In genomic region chr6:109714156-109714555, GRCh38 we compare ENCODE assay signal across 26 cellular contexts. TPM values are rescaled to one million over a fixed set of nuclear protein-coding genes. Genes with fewer than 3 reads are reported as not detected.
DNase-seq lines count a peak whose midpoint lies in the region; FAIRE-seq and TF ChIP-seq lines count a peak whose summit lies in the region.
"Had no signal": no experiment of that assay in that cellular context is flagged by ENCODE, and none has a peak within 500 bp of the region (broad histone marks: within the 10 kb centered on the region; RNA-seq: fewer than 3 reads in every experiment).

No MANE protein-coding gene starts in this region.

- no peaks in the 10 kb centered on the region; the same call in 1 of the 2 replicates for H3K79me1 ChIP-seq in H1 (ENCODE audit: low read depth, low read length)

- H3K56ac ChIP-seq in H1 (replicated peaks; ENCODE audit: insufficient read length, low read depth, low read length): no peak overlapping the region

- TF ChIP-seq RAD21 in H1 (IDR thresholded peaks at IDR 0.05 in 1 of 2, conservative IDR thresholded peaks at IDR 0.05 in 1 of 2; ENCODE audit: low read depth in 2 of 2, low read length in 2 of 2): no peak

- no peak overlapping the region for H3K4me3 ChIP-seq in H1 (ENCODE audit: extremely low read depth in 1 of 4, insufficient read depth in 2 of 4, low read depth in 3 of 4, low read length in 4 of 4)
- H3K4me3 ChIP-seq in coronary artery: no peak overlapping the region
- H3K4me3 ChIP-seq: GM23338, HAP-1, MG63, SJSA1 had no signal

- peaks cover 3% of the 10 kb centered on the region for H3K4me1 Mint-ChIP-seq in activated naive CD8-positive, alpha-beta T cell (ENCODE audit: low read depth)
- H3K4me1 Mint-ChIP-seq in activated naive CD8-positive, alpha-beta T cell treated with anti-CD3 and anti-CD28 coated beads for 36 hours: peaks cover 5% of the 10 kb centered on the region
- peaks cover 30 to 42% of the 10 kb centered on the region in 2 donors for H3K4me1 Mint-ChIP-seq in immature natural killer cell

- TF ChIP-seq CTCF in H1 (IDR thresholded peaks at IDR 0.05; ENCODE audit: control extremely low read depth in 1 of 3, insufficient read depth in 1 of 3, low read depth in 1 of 3, low read length in 3 of 3): no peak
- no peak for TF ChIP-seq CTCF in coronary artery (IDR thresholded peaks at IDR 0.05)

- H3K23ac ChIP-seq in H1 (ENCODE audit: insufficient read length): no peak overlapping the region

- no peaks in the 10 kb centered on the region for H3K23me2 ChIP-seq in H1 (ENCODE audit: low read depth, low read length)

- H4K5ac ChIP-seq in H1 (ENCODE audit: insufficient read length, low read depth, low read length): no peak overlapping the region

- DNase-seq in activated naive CD8-positive, alpha-beta T cell treated with anti-CD3 and anti-CD28 coated beads for 36 hours: no peak
- peak; percentile 47 for DNase-seq in SK-N-DZ (ENCODE audit: low spot score)
- DNase-seq in H1 (ENCODE audit: low read depth in 1 of 2, low spot score in 2 of 2): no peak
- no peak for DNase-seq in NCI-H2227 (lab: John Stamatoyannopoulos, UW; ENCODE audit: unreplicated experiment)
- no peak for DNase-seq in immature natural killer cell
- no peak for DNase-seq in coronary artery (ENCODE audit: low spot score)
- no peak for DNase-seq in GM19239 (ENCODE audit: insufficient read length, low spot score)
- DNase-seq: 8988T, ACHN, Calu3, DMS153, HFFc6, KG1, MG63, NCI-H1694 treated with DMSO at 0.1 percent for 48 hours, NCI-H2081, NCI-H2171, NCI-H345, NCI-H524, NCI-H774, Right ventricle myocardium superior, RPMI8226 had no signal

- H2BK20ac ChIP-seq in H1 (ENCODE audit: low read length): no peak overlapping the region

- no peak overlapping the region for H2BK15ac ChIP-seq in H1 (ENCODE audit: low read length)

- H2BK5ac ChIP-seq in H1 (ENCODE audit: low read depth, low read length): 0 out of 2 replicates have a peak overlapping the region, but pooled peaks have one; percentile 37

- H2AK5ac ChIP-seq in H1 (ENCODE audit: low read depth, low read length): no peak overlapping the region

- no peak overlapping the region for H2AFZ ChIP-seq in H1 (ENCODE audit: low read length)
- H2AFZ ChIP-seq: GM23338 had no signal

- TF ChIP-seq POLR2A in H1 (IDR thresholded peaks at IDR 0.05; ENCODE audit: control extremely low read depth in 1 of 2, low read depth in 2 of 2, low read length in 2 of 2): no peak

- no peaks in the 10 kb centered on the region for H3K9me3 ChIP-seq in H1 (ENCODE audit: insufficient read depth in 2 of 2, low read depth in 1 of 2, low read length in 1 of 2)
- H3K9me3 ChIP-seq: SJSA1 had no signal

- H3K27ac ChIP-seq in H1 (ENCODE audit: low read depth, low read length) (no peak overlapping the region), coronary artery (no peak overlapping the region)
- H3K27ac ChIP-seq: SJSA1 had no signal

- H3K4me1 ChIP-seq in H1 (replicated peaks in 1 of 4; ENCODE audit: control insufficient read depth in 3 of 4, insufficient read depth in 4 of 4, low read length in 3 of 4): no peaks in the 10 kb centered on the region
- H3K4me1 ChIP-seq: HAP-1, SJSA1 had no signal

- FAIRE-seq in H1 (lab: Jason Lieb, UNC) (no peak), GM19239 (lab: Jason Lieb, UNC) (no peak)

- no peaks in the 10 kb centered on the region for H3K27me3 ChIP-seq in H1 (replicated peaks in 1 of 4; ENCODE audit: control insufficient read depth in 3 of 4, extremely low read depth in 1 of 4, insufficient read depth in 3 of 4, low read length in 3 of 4)
- H3K27me3 ChIP-seq: MG63, SJSA1 had no signal

- H2BK120ac ChIP-seq in H1 (replicated peaks; ENCODE audit: low read depth, low read length): no peak overlapping the region

- CTCF ChIA-PET in H1 (lab: Charles Lee; ENCODE audit: partially characterized antibody): interaction anchor here (0.7 to 1.6 kb wide), 9 partner anchors 8 to 326 kb away, joined by 3 to 8 read pairs (median 4); no protein-coding TSS in a partner anchor

- no peak overlapping the region for H3K18ac ChIP-seq in H1 (ENCODE audit: extremely low read depth, low read length)

- WGBS in H1 (ENCODE audit: extremely low coverage in 1 of 2, insufficient coverage in 1 of 2, insufficient read length in 1 of 2, insufficient replicate concordance in 2 of 2, low coverage in 1 of 2, low lambda C conversion rate in 2 of 2, missing lambda C conversion rate in 1 of 2), 2 experiments: 86% methylated on average over 3 of the region's 3 CpGs; no CpG with 5 or more reads in 1 of the 2 experiments

- no peak overlapping the region for H3K4me3 Mint-ChIP-seq in activated naive CD8-positive, alpha-beta T cell
- H3K4me3 Mint-ChIP-seq in activated naive CD8-positive, alpha-beta T cell treated with anti-CD3 and anti-CD28 coated beads for 36 hours: no peak overlapping the region
- peak overlapping the region in 1 of 5 donors; percentile 10 for H3K4me3 Mint-ChIP-seq in immature natural killer cell
- H3K4me3 Mint-ChIP-seq: GM23338, HFFc6 had no signal

- H2BK12ac ChIP-seq in H1 (ENCODE audit: low read depth, low read length): no peak overlapping the region

- peak overlapping the region; percentile 35; the same call in 1 of the 2 replicates for H4K8ac ChIP-seq in H1 (ENCODE audit: extremely low read depth, insufficient read depth, low read length)

- no peak overlapping the region for H3K9ac ChIP-seq in H1 (replicated peaks in 1 of 4; ENCODE audit: extremely low read depth in 1 of 4, low read depth in 3 of 4, low read length in 3 of 4)

- no peak overlapping the region for H4K91ac ChIP-seq in H1 (replicated peaks; ENCODE audit: insufficient read length, low read length)

- H3K36me3 ChIP-seq in H1 (ENCODE audit: control insufficient read depth in 2 of 4, insufficient read depth in 4 of 4, low read length in 3 of 4): no peaks in the 10 kb centered on the region; a peak in 1 of 8 replicates
- H3K36me3 ChIP-seq: HAP-1, MG63, SJSA1 had no signal

- no peak overlapping the region for H3K14ac ChIP-seq in H1 (ENCODE audit: insufficient read length)

- peak overlapping the region; percentile 55 for H3K27ac Mint-ChIP-seq in activated naive CD8-positive, alpha-beta T cell
- no peak overlapping the region for H3K27ac Mint-ChIP-seq in activated naive CD8-positive, alpha-beta T cell treated with anti-CD3 and anti-CD28 coated beads for 36 hours
- H3K27ac Mint-ChIP-seq in immature natural killer cell: peak overlapping the region in 2 of 6 donors; percentile 26 to 45
- H3K27ac Mint-ChIP-seq: GM23338, HFFc6 had no signal

- no peaks in the 10 kb centered on the region for H3K27me3 Mint-ChIP-seq in activated naive CD8-positive, alpha-beta T cell
- no peaks in the 10 kb centered on the region for H3K27me3 Mint-ChIP-seq in activated naive CD8-positive, alpha-beta T cell treated with anti-CD3 and anti-CD28 coated beads for 36 hours
- peaks cover 0 to 2% (median 0%) of the 10 kb centered on the region in 3 donors for H3K27me3 Mint-ChIP-seq in immature natural killer cell (ENCODE audit: low read depth in 3 of 3)

- peaks cover 0 to 2% of the 10 kb centered on the region in 2 experiments for H4K20me1 ChIP-seq in H1 (replicated peaks in 1 of 2; ENCODE audit: control insufficient read depth in 1 of 2, insufficient read depth in 2 of 2, low read length in 2 of 2)

- POLR2A ChIA-PET in H1 (lab: Charles Lee; ENCODE audit: partially characterized antibody): no interaction called here

- peaks cover 6% of the 10 kb centered on the region for H3K36me3 Mint-ChIP-seq in activated naive CD8-positive, alpha-beta T cell
- H3K36me3 Mint-ChIP-seq in activated naive CD8-positive, alpha-beta T cell treated with anti-CD3 and anti-CD28 coated beads for 36 hours: peaks cover 5% of the 10 kb centered on the region
- peaks cover 5 to 48% (median 12%) of the 10 kb centered on the region in 3 donors for H3K36me3 Mint-ChIP-seq in immature natural killer cell

- no peak overlapping the region for H3K4ac ChIP-seq in H1 (replicated peaks; ENCODE audit: insufficient read length, low read depth, low read length)

- H3K79me2 ChIP-seq in H1 (ENCODE audit: control insufficient read depth in 1 of 2, insufficient read depth in 2 of 2, low read length in 2 of 2): peaks cover 0 to 25% of the 10 kb centered on the region in 2 experiments; a peak in 3 of 4 replicates

- H3K9me3 Mint-ChIP-seq in activated naive CD8-positive, alpha-beta T cell (ENCODE audit: low read depth): no peaks in the 10 kb centered on the region
- peaks cover 4% of the 10 kb centered on the region for H3K9me3 Mint-ChIP-seq in activated naive CD8-positive, alpha-beta T cell treated with anti-CD3 and anti-CD28 coated beads for 36 hours
- peaks cover 0 to 2% (median 0%) of the 10 kb centered on the region in 6 donors for H3K9me3 Mint-ChIP-seq in immature natural killer cell
- H3K9me3 Mint-ChIP-seq: GM23338 had no signal

- no peak for TF ChIP-seq EP300 in H1 (IDR thresholded peaks at IDR 0.05; ENCODE audit: borderline replicate concordance in 1 of 2, low read depth in 2 of 2, low read length in 2 of 2)

- no peak overlapping the region for H3K4me2 ChIP-seq in H1 (ENCODE audit: insufficient read depth in 1 of 2, low read depth in 2 of 2, low read length in 2 of 2)
- H3K4me2 ChIP-seq: GM23338 had no signal

RNA-seq across cellular contexts. Expression of gene FIG4, which starts 23.1 kb away (rescaled TPM):
- 10 to 100 TPM; 13.8 to 14.5 TPM for total RNA-seq in activated naive CD8-positive, alpha-beta T cell treated with anti-CD3 and anti-CD28 coated beads for 36 hours
- 10.9 and 15.8 TPM in 2 replicates for polyA plus RNA-seq in SK-N-DZ (2014; cell fraction: cytosol; rRNA removed)
- polyA plus RNA-seq in SK-N-DZ (2014; cell fraction: nucleus; rRNA removed): 11.3 and 26.0 TPM in 2 replicates
- total RNA-seq in H1 (2021; fragmentation: NEBNext Ultra II Directional; extraction: Animal tissue kit (Norgen Biotek cat#: 25700)): 21.3 and 21.9 TPM in 2 replicates
- 7.7 and 11.8 TPM in 2 replicates for polyA plus RNA-seq in H1 (2011; rRNA removed)
- 16.6 TPM for polyA plus RNA-seq in H1 (2011; cell fraction: cytosol; rRNA removed)
- 8.2 TPM for polyA plus RNA-seq in H1 (2011; cell fraction: nucleus; rRNA removed)
- polyA plus RNA-seq in H1 (2012, experiment 1 of 2): 17.4 to 23.1 TPM (median 18.4 TPM) in 4 replicates
- 1.8 TPM for polyA plus RNA-seq in H1 (2012, experiment 2 of 2)
- polyA plus RNA-seq in H1 (2013, experiment 1 of 2): 13.2 TPM
- polyA plus RNA-seq in H1 (2013, experiment 2 of 2): 10.8 TPM
- polyA minus RNA-seq in H1 (2011; rRNA and poly(A)+ RNA removed): 20.0 and 33.3 TPM in 2 replicates
- 15.3 TPM for polyA minus RNA-seq in H1 (2011; cell fraction: cytosol; rRNA and poly(A)+ RNA removed)
- polyA minus RNA-seq in H1 (2011; cell fraction: nucleus; rRNA and poly(A)+ RNA removed): 27.3 TPM
- polyA plus RNA-seq in immature natural killer cell: 10 to 100 TPM; 38.4 to 43.2 (median 39.7) TPM

RNA-seq across cellular contexts. Expression of gene AK9, which starts 23.2 kb away (rescaled TPM):
- total RNA-seq in activated naive CD8-positive, alpha-beta T cell treated with anti-CD3 and anti-CD28 coated beads for 36 hours: 1 to 10 TPM; 3.1 to 3.9 TPM
- 12.7 and 17.8 TPM in 2 replicates for polyA plus RNA-seq in SK-N-DZ (2014; cell fraction: cytosol; rRNA removed)
- polyA plus RNA-seq in SK-N-DZ (2014; cell fraction: nucleus; rRNA removed): 10.0 and 13.6 TPM in 2 replicates
- 1.8 and 2.7 TPM in 2 replicates for total RNA-seq in H1 (2021; fragmentation: NEBNext Ultra II Directional; extraction: Animal tissue kit (Norgen Biotek cat#: 25700))
- polyA plus RNA-seq in H1 (2011; rRNA removed) (1.0 and 2.2 TPM in 2 replicates), immature natural killer cell (1 to 10 TPM; 6.3 to 9.2 (median 9.1) TPM)
- polyA plus RNA-seq in H1 (2011; cell fraction: cytosol; rRNA removed): 2.1 TPM
- 0.94 TPM for polyA plus RNA-seq in H1 (2011; cell fraction: nucleus; rRNA removed)
- 1.4 to 4.2 TPM (median 2.3 TPM) in 4 replicates for polyA plus RNA-seq in H1 (2012, experiment 1 of 2)
- 0.20 TPM for polyA plus RNA-seq in H1 (2012, experiment 2 of 2)
- 3.2 TPM for polyA plus RNA-seq in H1 (2013, experiment 1 of 2)
- polyA plus RNA-seq in H1 (2013, experiment 2 of 2): 3.4 TPM
- polyA minus RNA-seq in H1 (2011; rRNA and poly(A)+ RNA removed): 0.79 and 1.3 TPM in 2 replicates
- polyA minus RNA-seq in H1 (2011; cell fraction: cytosol; rRNA and poly(A)+ RNA removed): 1.3 TPM
- 3.1 TPM for polyA minus RNA-seq in H1 (2011; cell fraction: nucleus; rRNA and poly(A)+ RNA removed)
